Comparison of ENCODE assay signal across 8 cellular contexts in genomic region chr3:173397161-173398110, GRCh38. TPM values are rescaled to one million over a fixed set of nuclear protein-coding genes. Genes with fewer than 3 reads are reported as not detected.
A peak's percentile ranks its signal among the peaks of the same experiment; 100 is the strongest.
DNase-seq lines count a peak whose midpoint lies in the region; ATAC-seq and TF ChIP-seq lines count a peak whose summit lies in the region.

NLGN1 (plus strand) TSS chr3:173397744.

- H3K27me3 ChIP-seq in muscle layer of duodenum (ENCODE audit: low read depth, low read length) (no peaks in the 10 kb centered on the region), upper lobe of right lung (peaks cover 16% of the 10 kb centered on the region)

- no peaks in the 10 kb centered on the region for H3K36me3 Mint-ChIP-seq in WTC11

- H3K4me1 ChIP-seq in muscle layer of duodenum (ENCODE audit: control insufficient read depth in 1 of 2, insufficient read depth in 2 of 2, low read length in 2 of 2), result peaks cover 0 to 14% of the 10 kb centered on the region in 2 donors
- peaks cover 14% of the 10 kb centered on the region for H3K4me1 ChIP-seq in upper lobe of right lung

- POLR2A ChIA-PET in WTC11 (lab: Charles Lee), result interaction anchor here (1.1 kb wide), 1 partner anchor 188 kb away, joined by 7 read pairs; no protein-coding TSS in a partner anchor

- CTCF ChIA-PET in WTC11 (lab: Charles Lee), result interaction anchor here (0.7 to 2.7 kb wide), 5 partner anchors 14 to 368 kb away, joined by 3 to 13 read pairs (median 3); no protein-coding TSS in a partner anchor

- H3K4me3 Mint-ChIP-seq in WTC11, result peak within 1 kb of the TSS; percentile 98

- peaks cover 9% of the 10 kb centered on the region for H3K27me3 Mint-ChIP-seq in WTC11 (ENCODE audit: low read depth)

- DNase-seq in EL (peak; percentile 73), NCI-H1436 treated with DMSO at 0.1 percent for 48 hours (lab: John Stamatoyannopoulos, UW) (peak; percentile 27), WTC11 (ENCODE audit: low spot score) (peak; percentile 75), fibroblast of the aortic adventitia (ENCODE audit: low read depth) (peak; percentile 64), upper lobe of right lung (peak; percentile 83)

- H3K4me3 ChIP-seq in fibroblast of the aortic adventitia (ENCODE audit: low read depth, low read length), result peak within 1 kb of the TSS; percentile 74
- H3K4me3 ChIP-seq in muscle layer of duodenum (ENCODE audit: low read depth in 1 of 2, low read length in 2 of 2), result peak within 1 kb of the TSS; percentile 83 to 92
- H3K4me3 ChIP-seq in upper lobe of right lung, result peak within 1 kb of the TSS; percentile 60

- peak within 1 kb of the TSS; percentile 42; the same call in 1 of the 2 replicates for H3K27ac Mint-ChIP-seq in WTC11

- peak; percentile 77 for ATAC-seq in WTC11
- ATAC-seq in upper lobe of right lung, result peak; percentile 79
- ATAC-seq in HG03469 (IDR thresholded peaks at IDR 0.05; ENCODE audit: unreplicated experiment), result no peak
- no peak for ATAC-seq in GM19324 (IDR thresholded peaks at IDR 0.05; ENCODE audit: low FRiP score, unreplicated experiment)

- TF ChIP-seq CTCF in WTC11 (IDR thresholded peaks at IDR 0.05) (no peak), fibroblast of the aortic adventitia (IDR thresholded peaks at IDR 0.05; ENCODE audit: insufficient read depth, low read length) (peak; percentile 36), upper lobe of right lung (IDR thresholded peaks at IDR 0.05) (peak; percentile 35)

- peaks cover 37% of the 10 kb centered on the region for H3K4me1 Mint-ChIP-seq in WTC11

- intact Hi-C loops in upper lobe of right lung (cut with DNase I), result no loop called here

- H3K9me3 ChIP-seq in muscle layer of duodenum (ENCODE audit: control insufficient read depth in 1 of 2, low read length in 2 of 2) (no peaks in the 10 kb centered on the region), upper lobe of right lung (no peaks in the 10 kb centered on the region)

- H3K36me3 ChIP-seq in muscle layer of duodenum (ENCODE audit: control insufficient read depth in 1 of 2, insufficient read depth in 2 of 2, low read length in 2 of 2), result no peaks in the 10 kb centered on the region
- no peaks in the 10 kb centered on the region for H3K36me3 ChIP-seq in upper lobe of right lung

- H3K27ac ChIP-seq in muscle layer of duodenum (ENCODE audit: low read length), result peak within 1 kb of the TSS; percentile 87
- peak within 1 kb of the TSS; percentile 45 for H3K27ac ChIP-seq in upper lobe of right lung

- H3K9me3 Mint-ChIP-seq in WTC11, result no peaks in the 10 kb centered on the region

TF ChIP-seq in WTC11, 78 proteins besides CTCF, POLR2A, EP300 and RAD21 (continues in another document):
- TF ChIP-seq SOX15 (CRISPR knock-in tag; IDR thresholded peaks at IDR 0.05) (no peak), SMAD3 (CRISPR knock-in tag; IDR thresholded peaks at IDR 0.05; ENCODE audit: borderline replicate concordance) (no peak), ERG (CRISPR knock-in tag; IDR thresholded peaks at IDR 0.05) (0 out of 2 replicates have a peak, but pooled peaks have one; percentile 18), TEAD4 (CRISPR knock-in tag; IDR thresholded peaks at IDR 0.05) (peak; percentile 46; the same call in 1 of the 2 replicates), ZNF138 (CRISPR knock-in tag; conservative IDR thresholded peaks at IDR 0.05) (0 out of 2 replicates have a peak, but pooled peaks have one; percentile 29), ZNF219 (CRISPR knock-in tag; IDR thresholded peaks at IDR 0.05; ENCODE audit: borderline replicate concordance) (peak; percentile 71; the same call in 1 of the 2 replicates), FOXK1 (CRISPR knock-in tag; IDR thresholded peaks at IDR 0.05) (no peak), MXD4 (CRISPR knock-in tag; IDR thresholded peaks at IDR 0.05; ENCODE audit: borderline replicate concordance) (no peak), FOXP4 (CRISPR knock-in tag; IDR thresholded peaks at IDR 0.05) (no peak; the same call in 1 of the 2 replicates), TEAD1 (CRISPR knock-in tag; IDR thresholded peaks at IDR 0.05) (0 out of 2 replicates have a peak, but pooled peaks have one; percentile 60), CREM (CRISPR knock-in tag; IDR thresholded peaks at IDR 0.05) (no peak), STAT6 (CRISPR knock-in tag; conservative IDR thresholded peaks at IDR 0.05; ENCODE audit: low read depth) (no peak), HMGA2 (CRISPR knock-in tag; IDR thresholded peaks at IDR 0.05) (no peak)
- TF ChIP-seq, protein P1, sequence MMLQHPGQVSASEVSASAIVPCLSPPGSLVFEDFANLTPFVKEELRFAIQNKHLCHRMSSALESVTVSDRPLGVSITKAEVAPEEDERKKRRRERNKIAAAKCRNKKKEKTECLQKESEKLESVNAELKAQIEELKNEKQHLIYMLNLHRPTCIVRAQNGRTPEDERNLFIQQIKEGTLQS (CRISPR knock-in tag; conservative IDR thresholded peaks at IDR 0.05), result no peak
- TF ChIP-seq, protein P2, sequence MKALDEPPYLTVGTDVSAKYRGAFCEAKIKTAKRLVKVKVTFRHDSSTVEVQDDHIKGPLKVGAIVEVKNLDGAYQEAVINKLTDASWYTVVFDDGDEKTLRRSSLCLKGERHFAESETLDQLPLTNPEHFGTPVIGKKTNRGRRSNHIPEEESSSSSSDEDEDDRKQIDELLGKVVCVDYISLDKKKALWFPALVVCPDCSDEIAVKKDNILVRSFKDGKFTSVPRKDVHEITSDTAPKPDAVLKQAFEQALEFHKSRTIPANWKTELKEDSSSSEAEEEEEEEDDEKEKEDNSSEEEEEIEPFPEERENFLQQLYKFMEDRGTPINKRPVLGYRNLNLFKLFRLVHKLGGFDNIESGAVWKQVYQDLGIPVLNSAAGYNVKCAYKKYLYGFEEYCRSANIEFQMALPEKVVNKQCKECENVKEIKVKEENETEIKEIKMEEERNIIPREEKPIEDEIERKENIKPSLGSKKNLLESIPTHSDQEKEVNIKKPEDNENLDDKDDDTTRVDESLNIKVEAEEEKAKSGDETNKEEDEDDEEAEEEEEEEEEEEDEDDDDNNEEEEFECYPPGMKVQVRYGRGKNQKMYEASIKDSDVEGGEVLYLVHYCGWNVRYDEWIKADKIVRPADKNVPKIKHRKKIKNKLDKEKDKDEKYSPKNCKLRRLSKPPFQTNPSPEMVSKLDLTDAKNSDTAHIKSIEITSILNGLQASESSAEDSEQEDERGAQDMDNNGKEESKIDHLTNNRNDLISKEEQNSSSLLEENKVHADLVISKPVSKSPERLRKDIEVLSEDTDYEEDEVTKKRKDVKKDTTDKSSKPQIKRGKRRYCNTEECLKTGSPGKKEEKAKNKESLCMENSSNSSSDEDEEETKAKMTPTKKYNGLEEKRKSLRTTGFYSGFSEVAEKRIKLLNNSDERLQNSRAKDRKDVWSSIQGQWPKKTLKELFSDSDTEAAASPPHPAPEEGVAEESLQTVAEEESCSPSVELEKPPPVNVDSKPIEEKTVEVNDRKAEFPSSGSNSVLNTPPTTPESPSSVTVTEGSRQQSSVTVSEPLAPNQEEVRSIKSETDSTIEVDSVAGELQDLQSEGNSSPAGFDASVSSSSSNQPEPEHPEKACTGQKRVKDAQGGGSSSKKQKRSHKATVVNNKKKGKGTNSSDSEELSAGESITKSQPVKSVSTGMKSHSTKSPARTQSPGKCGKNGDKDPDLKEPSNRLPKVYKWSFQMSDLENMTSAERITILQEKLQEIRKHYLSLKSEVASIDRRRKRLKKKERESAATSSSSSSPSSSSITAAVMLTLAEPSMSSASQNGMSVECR (CRISPR knock-in tag; IDR thresholded peaks at IDR 0.05; ENCODE audit: borderline replicate concordance), result no peak

RNA-seq across cellular contexts. Expression of gene NLGN1, which starts in this region (rescaled TPM):
- total RNA-seq in WTC11 (2021), result 12.4 to 16.5 TPM (median 15.7 TPM) in 3 replicates
- total RNA-seq in fibroblast of the aortic adventitia (ENCODE audit: low replicate concordance), result 6.1 and 16.1 TPM in 2 replicates
- total RNA-seq in upper lobe of right lung, result 3.3 TPM

Comparison
In these comparisons a context has a peak if more than half of its experiments do, and no peak if none do; other contexts are left out.
1. DNase-seq: peak in every context shown above with its lines; median percentile 83 in upper lobe of right lung; 75 in WTC11; 73 in EL; 64 in fibroblast of the aortic adventitia; 27 in NCI-H1436 treated with DMSO at 0.1 percent for 48 hours.
2. ATAC-seq: peak in WTC11 (single experiment) and upper lobe of right lung (single experiment); none in HG03469 (single experiment) and GM19324 (single experiment).
3. Peak in every context shown above with its lines, with median percentiles within 50 percentile points of each other: H3K4me3 ChIP-seq.